In the genomic region with DNA sequence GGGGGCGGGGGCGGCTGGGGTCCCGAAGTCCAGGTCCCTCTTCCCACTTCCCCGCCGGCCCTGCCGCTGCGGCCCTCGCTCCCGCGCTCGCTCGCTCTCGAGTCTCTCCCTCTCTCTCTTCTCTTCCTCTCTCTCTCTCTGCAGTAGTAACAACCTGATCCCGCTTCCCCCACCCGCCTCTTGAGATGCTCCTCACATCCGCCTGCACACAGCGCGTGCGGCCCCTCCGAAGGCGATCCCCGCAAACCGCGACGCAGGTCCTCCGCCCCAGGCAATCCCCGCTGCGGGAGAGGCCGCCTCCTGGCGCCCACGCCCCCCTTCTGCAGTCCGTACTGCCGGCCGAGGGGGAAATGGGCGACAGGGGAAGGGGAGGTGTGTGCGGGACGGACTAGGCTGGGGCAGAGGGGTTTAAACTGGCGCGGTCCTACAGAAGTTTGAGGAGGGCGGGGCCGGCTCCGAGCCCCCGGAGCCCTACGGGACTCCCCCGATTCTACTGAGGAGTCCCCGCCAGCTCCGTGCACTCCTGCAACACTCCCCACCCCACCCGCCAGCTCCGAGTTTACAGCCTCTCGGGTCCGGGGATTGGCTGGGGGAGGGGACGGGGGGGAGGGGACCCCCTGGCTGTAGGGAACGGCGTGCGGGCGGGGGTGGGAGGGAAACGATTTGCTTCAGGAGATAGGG, we compare ENCODE assay signal across 8 cellular contexts. TPM values are rescaled to one million over a fixed set of nuclear protein-coding genes. Genes with fewer than 3 reads are reported as not detected.
A peak's percentile ranks its signal among the peaks of the same experiment; 100 is the strongest.
DNase-seq lines count a peak whose midpoint lies in the region; ATAC-seq, FAIRE-seq and TF ChIP-seq lines count a peak whose summit lies in the region.
"Not testable (repeated sequence)": the region's sequence is repeated elsewhere in the genome, so short reads cannot be mapped to it uniquely, and the experiment has no call there.
"Had no signal": no experiment of that assay in that cellular context is flagged by ENCODE, and none has a peak within 500 bp of the region (broad histone marks: within the 10 kb centered on the region; RNA-seq: fewer than 3 reads in every experiment).

No MANE protein-coding gene starts in this region.

- DNase-seq in H7; endothelial cell of umbilical vein (ENCODE audit: low read depth, low spot score); natural killer cell: not testable (repeated sequence)
- peak in 1 of 2 donors; percentile 28 for DNase-seq in left lung

- H3K9ac ChIP-seq in endothelial cell of umbilical vein (replicated peaks; ENCODE audit: extremely low read depth, insufficient read depth, low read length), result not testable (repeated sequence)

- not testable (repeated sequence) for H3K27me3 Mint-ChIP-seq in activated T-helper 17 cell treated with anti-CD3 and anti-CD28 coated beads, Interleukin-2, amount 50 U/mL, for 72 hours; natural killer cell (ENCODE audit: low read depth in 2 of 2); stimulated activated memory B cell treated with anti-CD40 and anti-IgM and Interleukin-4, amounts not matched to agents 10 μg/mL and 1 μg/mL and 100 μg/mL, for 72 hours

- H3K4me1 ChIP-seq in endothelial cell of umbilical vein (ENCODE audit: control insufficient read depth, extremely low read depth, insufficient read depth, low read length); left lung: not testable (repeated sequence)

- not testable (repeated sequence) for H3K9me1 ChIP-seq in endothelial cell of umbilical vein (replicated peaks; ENCODE audit: control insufficient read depth, extremely low read depth, insufficient read depth, low read length)

- POLR2A ChIA-PET in endothelial cell of umbilical vein (lab: Charles Lee), result not testable (repeated sequence)

- H3K9me3 ChIP-seq in endothelial cell of umbilical vein (replicated peaks; ENCODE audit: control insufficient read depth, insufficient read depth, low read length); left lung: not testable (repeated sequence)

- dilution Hi-C loops in endothelial cell of umbilical vein (cut with MboI; ENCODE audit: extremely low pct_ligation_motif_present, low sequenced_read_pairs), result not testable (repeated sequence)

- H3K27me3 ChIP-seq in H7 (ENCODE audit: control insufficient read depth, insufficient read depth, low read length); endothelial cell of umbilical vein (ENCODE audit: control insufficient read depth in 2 of 2, insufficient read depth in 2 of 2, low read length in 2 of 2): not testable (repeated sequence)
- H3K27me3 ChIP-seq in left lung, result peaks cover 0 to 26% of the 10 kb centered on the region in 2 donors

- not testable (repeated sequence) for H3K27ac ChIP-seq in endothelial cell of umbilical vein (ENCODE audit: insufficient read depth, low read depth, low read length); left lung

- not testable (repeated sequence) for H3K9me3 Mint-ChIP-seq in activated T-helper 17 cell treated with anti-CD3 and anti-CD28 coated beads, Interleukin-2, amount 50 U/mL, for 72 hours; natural killer cell; stimulated activated memory B cell treated with anti-CD40 and anti-IgM and Interleukin-4, amounts not matched to agents 10 μg/mL and 1 μg/mL and 100 μg/mL, for 72 hours

- BruUV-seq in endothelial cell of umbilical vein (replicated peaks; lab: Mats Ljungman, UMichigan), result not testable (repeated sequence)

- H3K4me3 ChIP-seq in H7 (ENCODE audit: insufficient read depth, low read depth, low read length), result peak overlapping the region; percentile 21; the same call in 1 of the 2 replicates
- not testable (repeated sequence) for H3K4me3 ChIP-seq in endothelial cell of umbilical vein (replicated peaks in 1 of 3; ENCODE audit: insufficient read depth in 1 of 3, low read depth in 1 of 3, low read length in 3 of 3); left lung

- H3K36me3 ChIP-seq in H7 (replicated peaks; ENCODE audit: control insufficient read depth, insufficient read depth, low read length); endothelial cell of umbilical vein (ENCODE audit: control insufficient read depth in 2 of 2, extremely low read depth in 1 of 2, insufficient read depth in 2 of 2, low read length in 2 of 2); left lung: not testable (repeated sequence)

- H3K4me1 Mint-ChIP-seq in activated T-helper 17 cell treated with anti-CD3 and anti-CD28 coated beads, Interleukin-2, amount 50 U/mL, for 72 hours; natural killer cell; stimulated activated memory B cell treated with anti-CD40 and anti-IgM and Interleukin-4, amounts not matched to agents 10 μg/mL and 1 μg/mL and 100 μg/mL, for 72 hours: not testable (repeated sequence)

- not testable (repeated sequence) for H3K36me3 Mint-ChIP-seq in activated T-helper 17 cell treated with anti-CD3 and anti-CD28 coated beads, Interleukin-2, amount 50 U/mL, for 72 hours (ENCODE audit: low read depth); natural killer cell; stimulated activated memory B cell treated with anti-CD40 and anti-IgM and Interleukin-4, amounts not matched to agents 10 μg/mL and 1 μg/mL and 100 μg/mL, for 72 hours

- intact Hi-C loops in endothelial cell of umbilical vein (cut with micrococcal nuclease); left lung (cut with DNase I); natural killer cell (cut with micrococcal nuclease): not testable (repeated sequence)

- not testable (repeated sequence) for H3K79me2 ChIP-seq in endothelial cell of umbilical vein (ENCODE audit: control insufficient read depth, insufficient read depth, low read length)

- H2AFZ ChIP-seq in endothelial cell of umbilical vein (ENCODE audit: low read depth, low read length), result not testable (repeated sequence)

- CTCF ChIA-PET in endothelial cell of umbilical vein (lab: Charles Lee), result not testable (repeated sequence)

- H3K4me3 Mint-ChIP-seq in activated T-helper 17 cell treated with anti-CD3 and anti-CD28 coated beads, Interleukin-2, amount 50 U/mL, for 72 hours; stimulated activated memory B cell treated with anti-CD40 and anti-IgM and Interleukin-4, amounts not matched to agents 10 μg/mL and 1 μg/mL and 100 μg/mL, for 72 hours: not testable (repeated sequence)
- peak overlapping the region; percentile 65 for H3K4me3 Mint-ChIP-seq in natural killer cell

- H3K27ac Mint-ChIP-seq in activated T-helper 17 cell treated with anti-CD3 and anti-CD28 coated beads, Interleukin-2, amount 50 U/mL, for 72 hours; natural killer cell; stimulated activated memory B cell treated with anti-CD40 and anti-IgM and Interleukin-4, amounts not matched to agents 10 μg/mL and 1 μg/mL and 100 μg/mL, for 72 hours: not testable (repeated sequence)

- TF ChIP-seq POLR2A in endothelial cell of umbilical vein (IDR thresholded peaks at IDR 0.05; ENCODE audit: low read depth, low read length), result not testable (repeated sequence)

- H4K20me1 ChIP-seq in endothelial cell of umbilical vein (replicated peaks; ENCODE audit: control insufficient read depth, extremely low read depth, insufficient read depth, low read length), result not testable (repeated sequence)

- ATAC-seq in activated CD4-positive, CD25-positive, alpha-beta regulatory T cell treated with anti-CD3 and anti-CD28 coated beads, Interleukin-2, amount 50 U/mL, for 24 hours, result peak; percentile 34
- ATAC-seq in activated T-helper 17 cell treated with anti-CD3 and anti-CD28 coated beads, Interleukin-2, amount 50 U/mL, for 72 hours (replicated peaks), result peak; percentile 54
- peak; percentile 6 for ATAC-seq in left lung
- ATAC-seq in natural killer cell, result peak; percentile 65 to 67 (median 67)
- ATAC-seq in stimulated activated memory B cell treated with anti-CD40 and anti-IgM and Interleukin-4, amounts not matched to agents 10 μg/mL and 1 μg/mL and 100 μg/mL, for 72 hours, result peak; percentile 24

- not testable (repeated sequence) for TF ChIP-seq CTCF in endothelial cell of umbilical vein (IDR thresholded peaks at IDR 0.05; ENCODE audit: extremely low read depth in 1 of 2, insufficient read depth in 1 of 2, low read depth in 1 of 2, low read length in 2 of 2); left lung (IDR thresholded peaks at IDR 0.05); natural killer cell (IDR thresholded peaks at IDR 0.05)

- FAIRE-seq in endothelial cell of umbilical vein (lab: Jason Lieb, UNC), result not testable (repeated sequence)

- not testable (repeated sequence) for H3K4me2 ChIP-seq in endothelial cell of umbilical vein (ENCODE audit: insufficient read depth, low read length)

TF ChIP-seq in endothelial cell of umbilical vein, 7 proteins besides CTCF, POLR2A, EP300 and RAD21:
- peak; percentile 16 for TF ChIP-seq EZH2 (IDR thresholded peaks at IDR 0.05; ENCODE audit: borderline replicate concordance, low read depth, low read length, severe bottlenecking)

RNA-seq across cellular contexts. Expression of a gene that starts 57.4 kb away (rescaled TPM):
- total RNA-seq in H7 (2014; rRNA removed; shearing (Covaris generic)), result 0.35 and 1.1 TPM in 2 replicates
- under 1 TPM in 1 of 2 donors, not detected in 1; 0.32 TPM for total RNA-seq in activated T-helper 17 cell treated with anti-CD3 and anti-CD28 coated beads, Interleukin-2, amount 50 U/mL, for 72 hours
- not detected in 2 replicates for total RNA-seq in endothelial cell of umbilical vein
- polyA plus RNA-seq in endothelial cell of umbilical vein, result 0.04 TPM in 1 of 2 replicates, not detected in the other
- not detected in 2 replicates for polyA plus RNA-seq in endothelial cell of umbilical vein (2011; cell fraction: cytosol; rRNA removed)
- 0.15 and 0.20 TPM in 2 replicates for polyA plus RNA-seq in endothelial cell of umbilical vein (2011; cell fraction: nucleus; rRNA removed)
- 0.11 and 0.46 TPM in 2 replicates for polyA plus RNA-seq in endothelial cell of umbilical vein (2012)
- 0.21 and 0.29 TPM in 2 replicates for polyA minus RNA-seq in endothelial cell of umbilical vein
- polyA minus RNA-seq in endothelial cell of umbilical vein (2011; cell fraction: cytosol; rRNA and poly(A)+ RNA removed), result not detected
- 0.77 TPM in 1 of 2 replicates, not detected in the other for polyA minus RNA-seq in endothelial cell of umbilical vein (2011; cell fraction: nucleus; rRNA and poly(A)+ RNA removed)
- total RNA-seq in left lung, result under 1 TPM in 1 of 2 donors, not detected in 1; 0.29 TPM
- total RNA-seq in natural killer cell, result 1 to 10 TPM; 2.6 to 4.0 (median 3.0) TPM
- total RNA-seq: CD8-positive, alpha-beta memory T cell had no signal
- polyA plus RNA-seq: CD8-positive, alpha-beta memory T cell had no signal

Comparison
In these comparisons a context has a peak if more than half of its experiments do, and no peak if none do; other contexts are left out.
1. ATAC-seq: peak in every context shown above with its lines; median percentile 67 in natural killer cell; 54 in activated T-helper 17 cell treated with anti-CD3 and anti-CD28 coated beads, Interleukin-2, amount 50 U/mL, for 72 hours; 34 in activated CD4-positive, CD25-positive, alpha-beta regulatory T cell treated with anti-CD3 and anti-CD28 coated beads, Interleukin-2, amount 50 U/mL, for 24 hours; 24 in stimulated activated memory B cell treated with anti-CD40 and anti-IgM and Interleukin-4, amounts not matched to agents 10 μg/mL and 1 μg/mL and 100 μg/mL, for 72 hours; 6 in left lung.